ENCODE assay signal across 8 cellular contexts in genomic region chr5:139668924-139669680, GRCh38. TPM values are rescaled to one million over a fixed set of nuclear protein-coding genes. Genes with fewer than 3 reads are reported as not detected.
DNase-seq lines count a peak whose midpoint lies in the region; ATAC-seq, FAIRE-seq and TF ChIP-seq lines count a peak whose summit lies in the region.

No MANE protein-coding gene starts in this region.

- H3K27me3 ChIP-seq in hepatocyte (no peaks in the 10 kb centered on the region), subcutaneous abdominal adipose tissue (ENCODE audit: control insufficient read depth in 5 of 5, insufficient read depth in 4 of 5, low read length in 5 of 5) (no peaks in the 10 kb centered on the region), small intestine (ENCODE audit: control insufficient read depth in 2 of 2, insufficient read depth in 2 of 2, low read length in 2 of 2) (no peaks in the 10 kb centered on the region)

- TF ChIP-seq CTCF in WTC11 (IDR thresholded peaks at IDR 0.05) (no peak), hepatocyte (IDR thresholded peaks at IDR 0.05; ENCODE audit: poor library complexity) (no peak)

- H3K4me3 ChIP-seq in hepatocyte = no peak overlapping the region
- peak overlapping the region in 4 of 5 donors; percentile 52 to 67 (median 61) for H3K4me3 ChIP-seq in subcutaneous abdominal adipose tissue (ENCODE audit: low read depth in 1 of 5, low read length in 5 of 5)
- H3K4me3 ChIP-seq in small intestine (ENCODE audit: low read depth in 1 of 2, low read length in 2 of 2) = peak overlapping the region in 1 of 2 donors; percentile 58

- POLR2A ChIA-PET in WTC11 (lab: Charles Lee) = interaction anchor here (1.9 kb wide), 1 partner anchor 21 kb away, joined by 5 read pairs; the partner anchor contains the start of gene CXXC5

- H3K27me3 Mint-ChIP-seq in WTC11 (ENCODE audit: low read depth) = no peaks in the 10 kb centered on the region

- peak; percentile 33 for DNase-seq in NCI-H748 (lab: John Stamatoyannopoulos, UW; ENCODE audit: unreplicated experiment)
- no peak for DNase-seq in NCI-H748 treated with DMSO at 0.1 percent for 48 hours (lab: John Stamatoyannopoulos, UW)
- no peak for DNase-seq in WTC11 (ENCODE audit: low spot score)
- DNase-seq in hepatocyte (ENCODE audit: low spot score) = no peak
- DNase-seq in Kasumi-1 (lab: John Stamatoyannopoulos, UW) = no peak
- DNase-seq in small intestine = no peak
- no peak for DNase-seq in LoVo (ENCODE audit: low spot score)

- CTCF ChIA-PET in WTC11 (lab: Charles Lee) = interaction anchor here (0.8 to 3.1 kb wide), 6 partner anchors 11 to 106 kb away, joined by 3 to 29 read pairs (median 8); no protein-coding TSS in a partner anchor

- peaks cover 98% of the 10 kb centered on the region for H3K79me2 ChIP-seq in hepatocyte

- H4K20me1 ChIP-seq in hepatocyte (ENCODE audit: insufficient read depth, poor library complexity, severe bottlenecking) = peaks cover 97% of the 10 kb centered on the region

- no peak overlapping the region for H2AFZ ChIP-seq in hepatocyte

- H3K9me3 ChIP-seq in hepatocyte (ENCODE audit: low read depth) (no peaks in the 10 kb centered on the region), subcutaneous abdominal adipose tissue (ENCODE audit: control insufficient read depth in 5 of 5, low read length in 5 of 5) (no peaks in the 10 kb centered on the region), small intestine (ENCODE audit: control insufficient read depth, low read depth) (no peaks in the 10 kb centered on the region)

- WGBS in hepatocyte (ENCODE audit: low lambda C conversion rate, missing lambda C conversion rate) = 90% methylated on average over 18 of the region's 18 CpGs
- WGBS in small intestine, 3 donors = 80 to 86% (median 83%) methylated on average over 18 of the region's 18 CpGs

- no peak for FAIRE-seq in small intestine (lab: Jason Lieb, UNC)

- H3K27ac ChIP-seq in hepatocyte (peak overlapping the region; percentile 63), subcutaneous abdominal adipose tissue (ENCODE audit: low read depth, low read length) (peak overlapping the region; percentile 97), small intestine (ENCODE audit: low read depth in 1 of 2, low read length in 1 of 2) (peak overlapping the region in 1 of 2 donors; percentile 92)

- H3K9me2 ChIP-seq in hepatocyte (replicated peaks; ENCODE audit: insufficient read depth) = no peaks in the 10 kb centered on the region

- H3K36me3 ChIP-seq in hepatocyte (replicated peaks; ENCODE audit: insufficient read depth, low read depth) (no peaks in the 10 kb centered on the region), subcutaneous abdominal adipose tissue (ENCODE audit: control insufficient read depth in 5 of 5, insufficient read depth in 5 of 5, low read length in 5 of 5) (peaks cover 0 to 4% (median 2%) of the 10 kb centered on the region in 5 donors), small intestine (ENCODE audit: control insufficient read depth in 2 of 2, insufficient read depth in 2 of 2, low read length in 2 of 2) (no peaks in the 10 kb centered on the region)

- no peak overlapping the region for H3K4me2 ChIP-seq in hepatocyte

- H3K4me1 Mint-ChIP-seq in WTC11 = peaks cover 73% of the 10 kb centered on the region

- H3K4me1 ChIP-seq in hepatocyte (ENCODE audit: insufficient read depth) (peaks cover 22% of the 10 kb centered on the region), subcutaneous abdominal adipose tissue (ENCODE audit: control insufficient read depth in 5 of 5, insufficient read depth in 5 of 5, low read length in 5 of 5) (peaks cover 13 to 94% (median 83%) of the 10 kb centered on the region in 5 donors), small intestine (ENCODE audit: control insufficient read depth in 2 of 2, insufficient read depth in 1 of 2, low read depth in 1 of 2, low read length in 1 of 2) (peaks cover 0 to 5% of the 10 kb centered on the region in 2 donors)

- no peaks in the 10 kb centered on the region; the same call in 1 of the 2 replicates for H3K36me3 Mint-ChIP-seq in WTC11

- H3K4me3 Mint-ChIP-seq in WTC11 = no peak overlapping the region

- peak overlapping the region; percentile 75 to 87 (median 83) for H3K9ac ChIP-seq in subcutaneous abdominal adipose tissue (ENCODE audit: low read length in 5 of 5)

- no peaks in the 10 kb centered on the region for H3K9me3 Mint-ChIP-seq in WTC11

- peak overlapping the region; percentile 36; the same call in 1 of the 2 replicates for H3K27ac Mint-ChIP-seq in WTC11

- ATAC-seq in WTC11 = no peak

TF ChIP-seq in WTC11, 78 proteins besides CTCF, POLR2A, EP300 and RAD21:
- TF ChIP-seq IRF2 (CRISPR knock-in tag; IDR thresholded peaks at IDR 0.05; ENCODE audit: borderline replicate concordance, low read depth) (no peak), NR2C2 (CRISPR knock-in tag; IDR thresholded peaks at IDR 0.05) (no peak), HMGXB4 (CRISPR knock-in tag; IDR thresholded peaks at IDR 0.05) (no peak), TEAD4 (CRISPR knock-in tag; IDR thresholded peaks at IDR 0.05) (no peak), E2F1 (CRISPR knock-in tag; IDR thresholded peaks at IDR 0.05) (no peak), MAX (CRISPR knock-in tag; IDR thresholded peaks at IDR 0.05) (no peak), ZNF121 (CRISPR knock-in tag; IDR thresholded peaks at IDR 0.05) (no peak), RORB (CRISPR knock-in tag; IDR thresholded peaks at IDR 0.05) (no peak), E2F4 (CRISPR knock-in tag; IDR thresholded peaks at IDR 0.05; ENCODE audit: borderline replicate concordance, low read depth) (no peak), JAZF1 (CRISPR knock-in tag; IDR thresholded peaks at IDR 0.05) (no peak)
- TF ChIP-seq, protein P1, sequence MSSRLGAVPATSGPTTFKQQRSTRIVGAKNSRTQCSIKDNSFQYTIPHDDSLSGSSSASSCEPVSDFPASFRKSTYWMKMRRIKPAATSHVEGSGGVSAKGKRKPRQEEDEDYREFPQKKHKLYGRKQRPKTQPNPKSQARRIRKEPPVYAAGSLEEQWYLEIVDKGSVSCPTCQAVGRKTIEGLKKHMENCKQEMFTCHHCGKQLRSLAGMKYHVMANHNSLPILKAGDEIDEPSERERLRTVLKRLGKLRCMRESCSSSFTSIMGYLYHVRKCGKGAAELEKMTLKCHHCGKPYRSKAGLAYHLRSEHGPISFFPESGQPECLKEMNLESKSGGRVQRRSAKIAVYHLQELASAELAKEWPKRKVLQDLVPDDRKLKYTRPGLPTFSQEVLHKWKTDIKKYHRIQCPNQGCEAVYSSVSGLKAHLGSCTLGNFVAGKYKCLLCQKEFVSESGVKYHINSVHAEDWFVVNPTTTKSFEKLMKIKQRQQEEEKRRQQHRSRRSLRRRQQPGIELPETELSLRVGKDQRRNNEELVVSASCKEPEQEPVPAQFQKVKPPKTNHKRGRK (CRISPR knock-in tag; IDR thresholded peaks at IDR 0.05; ENCODE audit: borderline replicate concordance) = no peak

RNA-seq across cellular contexts. Expression of gene CXXC5, which starts 21.0 kb away (rescaled TPM):
- total RNA-seq in WTC11 (2021) = 77.5 to 97.2 TPM (median 78.0 TPM) in 3 replicates
- 90.9 and 110 TPM in 2 replicates for total RNA-seq in hepatocyte
- 98.7 and 106 TPM in 2 replicates for polyA plus RNA-seq in hepatocyte
- 10 to 100 TPM in 2 of 3 donors, 1 to 10 TPM in 1; 3.8 to 21.9 (median 14.6) TPM for polyA plus RNA-seq in small intestine
